In genomic region chr5:139638736-139639618, GRCh38 we compare ENCODE assay signal across 9 cellular contexts. TPM values are rescaled to one million over a fixed set of nuclear protein-coding genes. Genes with fewer than 3 reads are reported as not detected.
DNase-seq lines count a peak whose midpoint lies in the region; ATAC-seq and TF ChIP-seq lines count a peak whose summit lies in the region.
"Had no signal": no experiment of that assay in that cellular context is flagged by ENCODE, and none has a peak within 500 bp of the region (broad histone marks: within the 10 kb centered on the region; RNA-seq: fewer than 3 reads in every experiment).

No MANE protein-coding gene starts in this region.

- no peaks in the 10 kb centered on the region for H3K9me3 ChIP-seq in esophagus muscularis mucosa

- WGBS in esophagus muscularis mucosa, result 72% methylated on average over 10 of the region's 12 CpGs

- no peak for TF ChIP-seq POLR2A in esophagus muscularis mucosa (IDR thresholded peaks at IDR 0.05; ENCODE audit: low read depth)

- intact Hi-C loops in esophagus muscularis mucosa (cut with DNase I), result loop anchor here (5.0 kb wide), 1 partner anchor 53 kb away; no protein-coding TSS in a partner anchor

- H3K27me3 ChIP-seq in esophagus muscularis mucosa, result no peaks in the 10 kb centered on the region
- H3K27me3 ChIP-seq in rectal smooth muscle tissue (ENCODE audit: control insufficient read depth, insufficient read depth, low read length), result no peaks in the 10 kb centered on the region
- H3K27me3 ChIP-seq: cardiac muscle cell had no signal

- no peak for TF ChIP-seq CTCF in GM10266 (IDR thresholded peaks at IDR 0.05; ENCODE audit: control insufficient read depth, insufficient read depth, low read depth, missing control alignments)
- no peak for TF ChIP-seq CTCF in esophagus muscularis mucosa (IDR thresholded peaks at IDR 0.05)

- ATAC-seq in GM19328 (IDR thresholded peaks at IDR 0.05; ENCODE audit: unreplicated experiment) (no peak), HG02642 (IDR thresholded peaks at IDR 0.05; ENCODE audit: poor library complexity, unreplicated experiment) (no peak)

- DNase-seq in GM10266 (ENCODE audit: extremely low spot score) (peak; percentile 19), NCI-H69 (lab: John Stamatoyannopoulos, UW) (peak; percentile 74), esophagus muscularis mucosa (ENCODE audit: extremely low spot score) (peak; percentile 89), SKM-1 treated with dmso at 0.1 percent for 144 hours (lab: John Stamatoyannopoulos, UW; ENCODE audit: unreplicated experiment) (no peak), GM03348 (ENCODE audit: low spot score) (no peak)

- no peak overlapping the region for H3K9ac ChIP-seq in rectal smooth muscle tissue (ENCODE audit: low read length)

- H3K4me1 ChIP-seq in esophagus muscularis mucosa (peaks cover 34 to 48% (median 46%) of the 10 kb centered on the region in 4 donors), rectal smooth muscle tissue (ENCODE audit: control insufficient read depth, insufficient read depth, low read length) (peaks cover 13% of the 10 kb centered on the region)

- H3K27ac ChIP-seq in esophagus muscularis mucosa (replicated peaks in 1 of 4), result peak overlapping the region; percentile 76 to 89 (median 82)
- peak overlapping the region; percentile 82 for H3K27ac ChIP-seq in rectal smooth muscle tissue (ENCODE audit: low read depth, low read length)

- H3K36me3 ChIP-seq in esophagus muscularis mucosa, result no peaks in the 10 kb centered on the region
- H3K36me3 ChIP-seq in rectal smooth muscle tissue (ENCODE audit: control insufficient read depth, insufficient read depth, low read length), result no peaks in the 10 kb centered on the region
- H3K36me3 ChIP-seq: cardiac muscle cell had no signal

- peak overlapping the region in 1 of 4 donors; percentile 61 for H3K4me3 ChIP-seq in esophagus muscularis mucosa
- peak overlapping the region; percentile 70 for H3K4me3 ChIP-seq in rectal smooth muscle tissue (ENCODE audit: low read length)

- no peak for TF ChIP-seq EP300 in esophagus muscularis mucosa (IDR thresholded peaks at IDR 0.05)

RNA-seq across cellular contexts. Expression of gene CXXC5, which starts 9.2 kb away (rescaled TPM):
- total RNA-seq in esophagus muscularis mucosa, result 10 to 100 TPM; 22.0 to 32.4 (median 27.8) TPM

Comparison
In these comparisons a context has a peak if more than half of its experiments do, and no peak if none do; other contexts are left out.
1. DNase-seq: peak in GM10266 (single experiment), NCI-H69 (single experiment) and esophagus muscularis mucosa (single experiment); none in SKM-1 treated with dmso at 0.1 percent for 144 hours (single experiment) and GM03348 (single experiment).